10 cellular contexts compared by ENCODE assay signal in the genomic region with DNA sequence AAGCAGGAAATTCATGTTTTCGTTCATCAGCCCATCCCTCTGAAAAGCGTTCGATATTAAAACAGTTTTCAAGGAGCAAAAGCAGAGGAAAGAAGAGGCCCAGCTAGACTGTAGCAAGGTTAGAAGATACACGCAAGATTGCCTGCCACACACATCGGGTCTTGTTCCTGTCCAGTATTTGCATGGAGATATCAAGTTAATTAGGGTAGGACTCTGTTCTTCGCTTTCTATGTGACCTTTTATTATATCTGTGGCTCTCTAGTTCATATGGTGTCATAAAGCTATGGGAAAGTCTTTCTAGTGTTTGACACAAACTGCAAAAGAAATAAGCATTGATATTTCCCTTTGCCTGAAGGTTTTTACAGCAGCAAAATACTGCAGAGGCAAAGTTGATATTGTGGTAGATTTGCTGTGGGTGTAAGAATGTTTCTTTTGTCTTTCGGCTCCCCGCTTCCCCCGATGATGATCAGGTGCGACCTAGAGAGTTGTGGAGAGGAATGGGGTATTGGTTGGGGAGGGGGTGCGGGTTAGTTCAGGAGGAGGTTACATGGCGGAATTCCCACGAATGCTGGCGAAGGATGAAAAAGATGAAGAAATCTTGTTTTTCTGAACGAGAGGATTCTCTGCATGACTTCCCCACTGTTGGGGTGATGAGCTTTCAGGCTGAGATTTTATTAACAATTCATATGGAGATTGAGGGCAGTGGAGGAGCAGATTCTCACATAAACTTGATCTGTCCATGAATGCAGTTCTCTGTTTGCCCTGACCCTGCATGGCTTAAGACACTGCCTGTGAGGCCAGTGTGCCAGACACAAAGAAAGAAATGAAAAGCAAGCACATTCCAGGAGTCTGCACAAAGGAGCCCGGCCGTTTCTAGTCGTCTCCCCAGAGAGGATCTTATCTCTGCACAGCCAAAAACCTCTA.
DNase-seq lines count a peak whose midpoint lies in the region; ATAC-seq and TF ChIP-seq lines count a peak whose summit lies in the region.
"Had no signal": no experiment of that assay in that cellular context is flagged by ENCODE, and none has a peak within 500 bp of the region (broad histone marks: within the 10 kb centered on the region; RNA-seq: fewer than 3 reads in every experiment).

No MANE protein-coding gene starts in this region.

- H3K36me3 ChIP-seq in BJ (ENCODE audit: control insufficient read depth, insufficient read depth, low read length) = no peaks in the 10 kb centered on the region
- no peaks in the 10 kb centered on the region for H3K36me3 ChIP-seq in adipocyte (ENCODE audit: control insufficient read depth, insufficient read depth, low read length, severe bottlenecking)
- H3K36me3 ChIP-seq in trophoblast cell (ENCODE audit: control insufficient read depth in 1 of 2, insufficient read depth in 2 of 2, low read length in 2 of 2) = no peaks in the 10 kb centered on the region

- no peak overlapping the region for H2AK5ac ChIP-seq in trophoblast cell (ENCODE audit: low read length)

- no CpG with 5 or more reads among the region's 18 CpGs for WGBS in trophoblast cell (ENCODE audit: extremely low coverage, insufficient coverage, insufficient read length)

- peak overlapping the region; percentile 2; the same call in 1 of the 2 replicates for H3K4me3 ChIP-seq in BJ (ENCODE audit: low read depth, low read length)
- peak overlapping the region; percentile 69 for H3K4me3 ChIP-seq in adipocyte (ENCODE audit: low read length)
- H3K4me3 ChIP-seq in trophoblast cell (ENCODE audit: low read depth, low read length) = no peak overlapping the region

- no peak overlapping the region for H3K23ac ChIP-seq in trophoblast cell (ENCODE audit: low read length)

- peaks cover 4 to 7% of the 10 kb centered on the region in 2 donors for H3K9me3 Mint-ChIP-seq in natural killer cell

- no peaks in the 10 kb centered on the region for H3K36me3 Mint-ChIP-seq in natural killer cell

- peak overlapping the region; percentile 90 for H2BK120ac ChIP-seq in trophoblast cell (ENCODE audit: insufficient read depth, low read length, poor library complexity)

- DNase-seq in BJ (ENCODE audit: low read depth) (peak; percentile 8), adipocyte (ENCODE audit: low read depth) (peak; percentile 76), left cardiac atrium (peak; percentile 31), trophoblast cell (no peak), T-helper 1 cell (no peak), natural killer cell (no peak)
- no peak for DNase-seq in activated naive CD4-positive, alpha-beta T cell (lab: John Stamatoyannopoulos, UW)
- DNase-seq in activated naive CD4-positive, alpha-beta T cell treated with anti-CD3 and anti-CD28 coated beads, Interleukin-2, amount 50 U/mL, for 16 hours = no peak
- DNase-seq: DMS79; stimulated activated CD4-positive, alpha-beta T cell treated with anti-CD3 and anti-CD28 coated beads, Interleukin-2, amount 100 ng/mL, for 48 hours had no signal

- H3K4me2 ChIP-seq in trophoblast cell (ENCODE audit: low read length) = peak overlapping the region; percentile 40

- H3K4me1 ChIP-seq in adipocyte (ENCODE audit: control insufficient read depth, insufficient read depth, low read length) = peaks cover 35% of the 10 kb centered on the region
- peaks cover 5 to 7% of the 10 kb centered on the region in 2 experiments for H3K4me1 ChIP-seq in trophoblast cell (ENCODE audit: control insufficient read depth in 1 of 2, insufficient read depth in 2 of 2, low read length in 2 of 2)

- CTCF ChIA-PET in BJ (lab: Yijun Ruan, JAX) = interaction anchor here (0.6 to 1.2 kb wide), 7 partner anchors 10 to 223 kb away, joined by 3 to 4 read pairs (median 3); no protein-coding TSS in a partner anchor

- H3K18ac ChIP-seq in trophoblast cell (ENCODE audit: low read length) = no peak overlapping the region

- peak overlapping the region; percentile 31 for H3K4ac ChIP-seq in trophoblast cell (ENCODE audit: low read depth, low read length)

- H3K4me1 Mint-ChIP-seq in natural killer cell = no peaks in the 10 kb centered on the region

- peak overlapping the region; percentile 80 for H3K9ac ChIP-seq in adipocyte (ENCODE audit: low read length)
- no peak overlapping the region for H3K9ac ChIP-seq in trophoblast cell (ENCODE audit: low read length)

- H3K14ac ChIP-seq in trophoblast cell (ENCODE audit: low read length) = no peak overlapping the region

- peak overlapping the region; percentile 86 for H2BK5ac ChIP-seq in trophoblast cell (ENCODE audit: low read depth, low read length, poor library complexity)

- H3K27me3 Mint-ChIP-seq in natural killer cell (ENCODE audit: low read depth in 2 of 2) = no peaks in the 10 kb centered on the region

- no peak overlapping the region for H2AFZ ChIP-seq in trophoblast cell (ENCODE audit: insufficient read depth, low read length, poor library complexity)

- H3K79me2 ChIP-seq in trophoblast cell (ENCODE audit: control insufficient read depth, insufficient read depth, low read length, poor library complexity) = no peaks in the 10 kb centered on the region

- H3K4me3 Mint-ChIP-seq in natural killer cell = no peak overlapping the region

- peak overlapping the region; percentile 89 for H4K8ac ChIP-seq in trophoblast cell (ENCODE audit: low read depth, low read length)

- H3K27ac ChIP-seq in trophoblast cell (ENCODE audit: low read depth, low read length) = peak overlapping the region; percentile 74

- ATAC-seq in left cardiac atrium (peak; percentile 92 to 96), natural killer cell (no peak)

- POLR2A ChIA-PET in BJ (lab: Charles Lee) = interaction anchor here (0.6 kb wide), 1 partner anchor 99 kb away, joined by 3 read pairs; no protein-coding TSS in a partner anchor

- intact Hi-C loops in left cardiac atrium (cut with DNase I) (no loop called here), natural killer cell (cut with micrococcal nuclease) (no loop called here)

- TF ChIP-seq CTCF in BJ (IDR thresholded peaks at IDR 0.05; ENCODE audit: insufficient read depth, low read depth, low read length) = no peak
- no peak for TF ChIP-seq CTCF in natural killer cell (IDR thresholded peaks at IDR 0.05)

- H4K12ac ChIP-seq in trophoblast cell (ENCODE audit: low read depth, low read length) = no peak overlapping the region

- H3K9me3 ChIP-seq in adipocyte (ENCODE audit: control insufficient read depth, low read length) (no peaks in the 10 kb centered on the region), trophoblast cell (ENCODE audit: insufficient read depth, low read depth, low read length) (no peaks in the 10 kb centered on the region)

- peaks cover 5% of the 10 kb centered on the region for H3K79me1 ChIP-seq in trophoblast cell (ENCODE audit: low read length)

- no peak overlapping the region for H3K27ac Mint-ChIP-seq in natural killer cell

- peak overlapping the region; percentile 93 for H2BK12ac ChIP-seq in trophoblast cell (ENCODE audit: low read length)

- peak overlapping the region; percentile 80 for H4K91ac ChIP-seq in trophoblast cell (ENCODE audit: low read depth, low read length)

- H3K27me3 ChIP-seq in BJ (ENCODE audit: control insufficient read depth, insufficient read depth, low read length) (no peaks in the 10 kb centered on the region), adipocyte (replicated peaks; ENCODE audit: control insufficient read depth, insufficient read depth, low read length) (no peaks in the 10 kb centered on the region), trophoblast cell (ENCODE audit: insufficient read depth, low read length) (no peaks in the 10 kb centered on the region)

Comparison
In these comparisons a context has a peak if more than half of its experiments do, and no peak if none do; other contexts are left out.
1. DNase-seq: peak in BJ (single experiment), adipocyte (single experiment) and left cardiac atrium (single experiment); none in trophoblast cell (0 of 2), activated naive CD4-positive, alpha-beta T cell (0 of 4), activated naive CD4-positive, alpha-beta T cell treated with anti-CD3 and anti-CD28 coated beads, Interleukin-2, amount 50 U/mL, for 16 hours (single experiment), T-helper 1 cell (0 of 5) and natural killer cell (single experiment).
2. ATAC-seq: peak in left cardiac atrium (2 of 2); none in natural killer cell (0 of 3).